9 cellular contexts compared by ENCODE assay signal in the genomic region with DNA sequence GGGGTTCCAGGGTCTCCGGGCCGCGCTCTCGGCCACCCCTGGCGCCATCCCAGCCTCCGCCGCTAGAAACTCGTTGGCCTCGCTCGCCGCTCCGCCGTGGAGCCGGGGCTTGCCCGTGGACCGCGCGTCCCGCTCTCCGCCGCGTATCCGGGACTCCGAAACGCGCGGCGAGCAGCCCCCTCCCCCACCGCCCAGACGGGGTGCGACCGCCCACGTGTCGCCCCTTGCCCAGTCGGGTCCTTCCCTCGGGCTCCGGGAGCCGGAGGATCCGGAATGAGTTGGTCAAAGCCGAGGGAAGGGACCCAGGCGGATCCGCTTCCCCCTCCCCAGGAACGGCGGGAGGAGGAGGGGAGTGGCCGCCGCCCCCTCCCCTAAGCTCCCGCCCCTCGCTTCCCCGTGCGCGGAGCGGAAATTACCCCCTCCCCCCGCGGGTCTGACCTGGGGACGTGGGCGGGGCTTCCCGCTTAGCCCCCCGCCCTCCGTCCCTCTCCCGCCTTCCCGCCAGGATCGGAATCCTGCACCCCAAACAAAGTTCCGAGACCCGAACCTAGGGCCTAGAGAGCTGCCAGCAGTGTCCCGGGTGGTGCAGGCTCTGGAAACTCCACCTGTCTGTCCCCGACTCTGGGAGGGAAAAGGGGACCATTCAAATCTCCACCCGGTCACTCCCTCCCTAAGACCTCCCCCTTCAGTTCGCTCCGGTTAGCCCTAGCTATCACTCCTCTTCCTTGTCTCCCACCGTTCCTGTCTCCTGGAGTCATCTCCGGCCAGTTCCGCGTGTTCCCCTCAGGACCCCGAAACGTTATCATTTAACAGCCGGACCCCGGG. TPM values are rescaled to one million over a fixed set of nuclear protein-coding genes. Genes with fewer than 3 reads are reported as not detected.
DNase-seq lines count a peak whose midpoint lies in the region; ATAC-seq and TF ChIP-seq lines count a peak whose summit lies in the region.
"Had no signal": no experiment of that assay in that cellular context is flagged by ENCODE, and none has a peak within 500 bp of the region (broad histone marks: within the 10 kb centered on the region; RNA-seq: fewer than 3 reads in every experiment).

No MANE protein-coding gene starts in this region.

- H3K4me1 ChIP-seq in gastrocnemius medialis, result peaks cover 6 to 21% of the 10 kb centered on the region in 2 donors

- TF ChIP-seq CTCF in epithelial cell of esophagus (IDR thresholded peaks at IDR 0.05; ENCODE audit: insufficient read depth, low read depth, low read length, missing control alignments), result no peak
- TF ChIP-seq CTCF in gastrocnemius medialis (IDR thresholded peaks at IDR 0.05 in 4 of 5, conservative IDR thresholded peaks at IDR 0.05 in 1 of 5), result no peak

- no peaks in the 10 kb centered on the region for H3K9me3 ChIP-seq in gastrocnemius medialis

- H3K27me3 ChIP-seq in gastrocnemius medialis, result peaks cover 96 to 100% (median 100%) of the 10 kb centered on the region in 3 donors

- H3K27ac ChIP-seq in gastrocnemius medialis, result no peak overlapping the region

- intact Hi-C loops in gastrocnemius medialis (cut with DNase I; ENCODE audit: low total_unique reads), result no loop called here

- peak; percentile 44 for DNase-seq in activated T-cell treated with anti-CD3 and anti-CD28 coated beads, Interleukin-2, amount 50 U/mL, for 1 hour
- no peak for DNase-seq in activated T-cell treated with anti-CD3 and anti-CD28 coated beads for 4 hours
- no peak for DNase-seq in epithelial cell of esophagus (ENCODE audit: low read depth)
- DNase-seq in stimulated activated CD8-positive, alpha-beta memory T cell treated with anti-CD3 and anti-CD28 coated beads, Interleukin-4, amount 100 ng/mL, for 48 hours, result peak; percentile 31
- DNase-seq in GDM1 (lab: John Stamatoyannopoulos, UW), result no peak
- no peak for DNase-seq in gastrocnemius medialis
- DNase-seq: DND-41 had no signal

- in situ Hi-C loops in gastrocnemius medialis (cut with MboI; ENCODE audit: low sequenced_read_pairs in 4 of 4), result loop anchor here in 1 of 4 donors (25.0 kb wide), 1 partner anchor 259 kb away; a partner anchor contains a TSS

- H3K36me3 ChIP-seq in gastrocnemius medialis, result no peaks in the 10 kb centered on the region

- H3K4me3 ChIP-seq in epithelial cell of esophagus (ENCODE audit: low read length) (peak overlapping the region; percentile 49), gastrocnemius medialis (peak overlapping the region in 1 of 4 donors; percentile 3)

- ATAC-seq in HG02763 (IDR thresholded peaks at IDR 0.05; ENCODE audit: unreplicated experiment), result no peak
- ATAC-seq in gastrocnemius medialis, result no peak

- no peak for TF ChIP-seq POLR2A in gastrocnemius medialis (IDR thresholded peaks at IDR 0.05)

TF ChIP-seq in PFSK-1, 5 proteins besides CTCF, POLR2A, EP300 and RAD21:
- 0 out of 2 replicates have a peak, but pooled peaks have one; percentile 25 for TF ChIP-seq TAF1 (IDR thresholded peaks at IDR 0.05; ENCODE audit: borderline replicate concordance, insufficient read depth, low read length)
- no peak for TF ChIP-seq FOXP2 (optimal IDR thresholded peaks at IDR 0.05; ENCODE audit: borderline replicate concordance, extremely low read depth, extremely low read length, insufficient read depth)

RNA-seq across cellular contexts. Expression of a gene that starts 1.1 kb away (rescaled TPM):
- 8.6 TPM for polyA plus RNA-seq in PFSK-1 (2012; ENCODE audit: insufficient read length, low read depth)
- total RNA-seq in gastrocnemius medialis, result not detected

RNA-seq across cellular contexts. Expression of a gene that starts 27.7 kb away (rescaled TPM):
- polyA plus RNA-seq in PFSK-1 (2012; ENCODE audit: insufficient read length, low read depth), result not detected
- not detected for total RNA-seq in gastrocnemius medialis

RNA-seq across cellular contexts. Expression of a gene that starts 51.4 kb away (rescaled TPM):
- polyA plus RNA-seq in PFSK-1 (2012; ENCODE audit: insufficient read length, low read depth), result 128 TPM
- total RNA-seq in gastrocnemius medialis, result 100 to 1,000 TPM in 1 of 4 donors, 10 to 100 TPM in 3; 64.9 to 123 (median 76.8) TPM

Comparison
In these comparisons a context has a peak if more than half of its experiments do, and no peak if none do; other contexts are left out.
1. DNase-seq: peak in activated T-cell treated with anti-CD3 and anti-CD28 coated beads, Interleukin-2, amount 50 U/mL, for 1 hour (single experiment) and stimulated activated CD8-positive, alpha-beta memory T cell treated with anti-CD3 and anti-CD28 coated beads, Interleukin-4, amount 100 ng/mL, for 48 hours (single experiment); none in activated T-cell treated with anti-CD3 and anti-CD28 coated beads for 4 hours (single experiment), epithelial cell of esophagus (single experiment), GDM1 (single experiment) and gastrocnemius medialis (0 of 2).